ENCODE assay signal across 8 cellular contexts in genomic region chr1:212432163-212432705, GRCh38. TPM values are rescaled to one million over a fixed set of nuclear protein-coding genes. Genes with fewer than 3 reads are reported as not detected.
DNase-seq lines count a peak whose midpoint lies in the region; TF ChIP-seq lines count a peak whose summit lies in the region.

No MANE protein-coding gene starts in this region.

- peaks cover 6% of the 10 kb centered on the region for H3K79me2 ChIP-seq in fibroblast of lung (ENCODE audit: control insufficient read depth, insufficient read depth, low read length)

- H3K36me3 ChIP-seq in SJCRH30 (no peaks in the 10 kb centered on the region), fibroblast of lung (ENCODE audit: control insufficient read depth, insufficient read depth, low read length) (no peaks in the 10 kb centered on the region), rectal smooth muscle tissue (ENCODE audit: control insufficient read depth, insufficient read depth, low read length) (no peaks in the 10 kb centered on the region)

- H3K4me2 ChIP-seq in fibroblast of lung (ENCODE audit: extremely low read depth, insufficient read depth, low read length): peak overlapping the region; percentile 79

- H3K9ac ChIP-seq in fibroblast of lung (ENCODE audit: insufficient read depth, low read length) (peak overlapping the region; percentile 73), rectal smooth muscle tissue (ENCODE audit: low read length) (no peak overlapping the region)

- H3K27ac ChIP-seq in SJCRH30: peak overlapping the region; percentile 29; the same call in 1 of the 2 replicates
- H3K27ac ChIP-seq in fibroblast of lung (ENCODE audit: insufficient read depth, low read length): no peak overlapping the region
- H3K27ac ChIP-seq in rectal smooth muscle tissue (ENCODE audit: low read depth, low read length): peak overlapping the region; percentile 38

- peaks cover 7% of the 10 kb centered on the region; the same call in 1 of the 2 replicates for H3K4me1 ChIP-seq in SJCRH30
- H3K4me1 ChIP-seq in fibroblast of lung (ENCODE audit: control insufficient read depth, extremely low read depth, insufficient read depth, low read length): no peaks in the 10 kb centered on the region
- peaks cover 7% of the 10 kb centered on the region for H3K4me1 ChIP-seq in rectal smooth muscle tissue (ENCODE audit: control insufficient read depth, insufficient read depth, low read length)

- peak overlapping the region; percentile 77 for H2AFZ ChIP-seq in fibroblast of lung (ENCODE audit: low read length)

- H3K9me3 ChIP-seq in SJCRH30 (replicated peaks): no peaks in the 10 kb centered on the region
- no peaks in the 10 kb centered on the region for H3K9me3 ChIP-seq in fibroblast of lung (ENCODE audit: control insufficient read depth, insufficient read depth, low read depth, low read length)

- no peaks in the 10 kb centered on the region for H3K27me3 ChIP-seq in SJCRH30
- H3K27me3 ChIP-seq in fibroblast of lung (ENCODE audit: control insufficient read depth, insufficient read depth, low read length): no peaks in the 10 kb centered on the region
- no peaks in the 10 kb centered on the region for H3K27me3 ChIP-seq in rectal smooth muscle tissue (ENCODE audit: control insufficient read depth, insufficient read depth, low read length)

- intact Hi-C loops in head of caudate nucleus (cut with DNase I): loop anchor here (2.0 to 5.0 kb wide), 2 partner anchors 17 to 65 kb away; partner anchors contain the start of gene PACC1

- TF ChIP-seq CTCF in GM12864 (IDR thresholded peaks at IDR 0.05; ENCODE audit: low read depth, low read length, missing control alignments): no peak
- TF ChIP-seq CTCF in fibroblast of lung (conservative IDR thresholded peaks at IDR 0.05 in 1 of 2, IDR thresholded peaks at IDR 0.05 in 1 of 2; ENCODE audit: low read depth in 1 of 2, low read length in 2 of 2): no peak

- DNase-seq in GM12864 (ENCODE audit: low read depth) (no peak), SJCRH30 (peak in 1 of 2 experiments; percentile 34), fibroblast of lung (ENCODE audit: low read depth in 2 of 2) (peak in 1 of 2 donors; percentile 20), COLO829 (ENCODE audit: low spot score) (no peak), head of caudate nucleus (no peak), retina (no peak), AG08396 (ENCODE audit: low spot score) (no peak)

- H4K20me1 ChIP-seq in fibroblast of lung (ENCODE audit: control insufficient read depth, extremely low read depth, insufficient read depth, low read length): no peaks in the 10 kb centered on the region

- peak overlapping the region; percentile 78 for H3K4me3 ChIP-seq in GM12864 (ENCODE audit: low read depth, low read length)
- H3K4me3 ChIP-seq in SJCRH30: peak overlapping the region; percentile 87
- H3K4me3 ChIP-seq in fibroblast of lung (replicated peaks in 1 of 4; ENCODE audit: control extremely low read depth in 1 of 4, insufficient read depth in 1 of 4, low read depth in 3 of 4, low read length in 4 of 4): peak overlapping the region; percentile 39 to 75 (median 68)
- H3K4me3 ChIP-seq in rectal smooth muscle tissue (ENCODE audit: low read length): peak overlapping the region; percentile 44

RNA-seq across cellular contexts. Expression of gene NENF, which starts 0.5 kb away (rescaled TPM):
- 65.7 and 74.0 TPM in 2 replicates for total RNA-seq in SJCRH30 (2014; rRNA removed; shearing (Covaris generic))
- 58.1 and 65.5 TPM in 2 replicates for total RNA-seq in fibroblast of lung
- polyA plus RNA-seq in fibroblast of lung: 33.3 and 39.5 TPM in 2 replicates
- 76.3 and 99.6 TPM in 2 replicates for polyA plus RNA-seq in fibroblast of lung (2012)
- 23.9 and 29.3 TPM in 2 replicates for polyA minus RNA-seq in fibroblast of lung (ENCODE audit: low replicate concordance)

RNA-seq across cellular contexts. Expression of gene PACC1, which starts 17.5 kb away (rescaled TPM):
- total RNA-seq in SJCRH30 (2014; rRNA removed; shearing (Covaris generic)): 21.1 and 22.3 TPM in 2 replicates
- 9.0 and 16.0 TPM in 2 replicates for total RNA-seq in fibroblast of lung
- 5.7 and 8.4 TPM in 2 replicates for polyA plus RNA-seq in fibroblast of lung
- polyA plus RNA-seq in fibroblast of lung (2012): 3.9 and 6.1 TPM in 2 replicates
- 12.9 and 19.2 TPM in 2 replicates for polyA minus RNA-seq in fibroblast of lung (ENCODE audit: low replicate concordance)
